1 cellular context compared by ENCODE assay signal in the genomic region with DNA sequence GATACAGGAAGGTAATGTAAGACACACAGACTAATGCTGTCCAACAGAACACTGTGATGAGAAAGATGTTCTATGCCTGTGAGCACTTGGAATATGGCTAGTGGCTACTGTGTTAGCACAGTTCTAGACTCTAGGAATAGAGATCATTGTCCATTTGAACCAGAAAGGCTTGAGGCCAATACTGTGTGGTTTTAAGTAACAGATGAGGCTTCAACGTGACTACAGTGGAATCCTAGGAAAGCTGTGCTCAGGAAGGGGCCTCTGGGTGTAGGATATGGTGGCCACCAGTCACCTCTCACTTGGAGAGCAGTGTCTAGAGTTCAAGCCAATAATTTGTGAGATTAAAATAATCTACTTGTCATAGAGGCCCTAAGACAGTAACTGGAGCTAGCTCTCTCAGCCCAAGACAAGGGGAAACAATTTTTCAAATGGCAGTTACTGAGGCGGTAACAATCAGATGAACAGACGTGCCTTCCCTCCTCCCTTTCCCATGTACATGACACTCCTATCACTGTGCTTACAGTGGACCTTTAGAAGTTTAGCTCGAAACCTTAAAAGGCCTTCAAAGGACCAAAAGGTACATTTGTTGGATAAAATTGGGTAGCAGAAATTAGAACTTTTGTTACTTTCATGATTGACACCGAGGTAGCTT.
TF ChIP-seq lines count a peak whose summit lies in the region.

No MANE protein-coding gene starts in this region.

TF ChIP-seq in WTC11, 78 proteins besides CTCF, POLR2A, EP300 and RAD21:
- TF ChIP-seq KAT7 (CRISPR knock-in tag; IDR thresholded peaks at IDR 0.05; ENCODE audit: borderline replicate concordance) (no peak), TEAD4 (CRISPR knock-in tag; IDR thresholded peaks at IDR 0.05) (no peak)
